Comparison of ENCODE assay signal across 1 cellular context in genomic region chr16:12257926-12258561, GRCh38.
A peak's percentile ranks its signal among the peaks of the same experiment; 100 is the strongest.
TF ChIP-seq lines count a peak whose summit lies in the region.

No MANE protein-coding gene starts in this region.

TF ChIP-seq in WTC11, 78 proteins besides CTCF, POLR2A, EP300 and RAD21:
- no peak for TF ChIP-seq SP1 (CRISPR knock-in tag; conservative IDR thresholded peaks at IDR 0.05)
- peak; percentile 95 for TF ChIP-seq GABPB1 (CRISPR knock-in tag; IDR thresholded peaks at IDR 0.05)
